ENCODE assay signal across 17 cellular contexts in the genomic region with DNA sequence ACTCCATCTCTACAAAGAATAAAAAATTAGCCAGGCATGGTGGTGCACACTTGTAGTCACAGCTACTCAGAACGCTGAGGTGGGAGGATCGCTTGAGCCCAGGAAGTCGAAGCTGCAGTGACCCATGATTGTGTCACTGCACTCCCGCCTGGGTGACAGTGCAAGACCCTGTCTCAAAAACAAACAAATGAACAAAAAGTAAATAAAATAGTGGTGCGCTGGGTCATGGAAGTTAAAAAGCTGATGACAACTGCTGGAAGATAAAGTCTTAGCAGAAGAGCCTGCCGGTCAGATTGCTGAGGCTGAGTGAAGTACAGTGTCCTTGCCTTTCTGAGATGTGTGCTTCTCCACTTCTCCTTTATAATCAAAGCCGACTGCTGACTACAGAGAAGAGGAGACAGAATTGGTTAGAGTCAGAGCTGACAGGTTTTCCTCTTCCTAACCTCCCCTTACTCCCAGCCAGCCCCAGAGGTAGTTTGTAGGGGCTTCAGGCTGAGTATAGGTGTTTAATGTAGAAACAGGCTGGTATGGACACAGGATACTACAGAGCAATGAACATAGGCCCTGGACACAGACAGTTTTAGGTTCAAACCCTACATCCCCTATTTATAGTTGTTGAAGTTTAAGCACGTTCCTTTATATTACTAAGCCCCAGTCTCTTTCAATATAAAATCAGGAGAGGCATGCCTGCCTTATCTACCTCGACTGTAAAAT. TPM values are rescaled to one million over a fixed set of nuclear protein-coding genes. Genes with fewer than 3 reads are reported as not detected.
DNase-seq lines count a peak whose midpoint lies in the region; ATAC-seq and TF ChIP-seq lines count a peak whose summit lies in the region.
"Had no signal": no experiment of that assay in that cellular context is flagged by ENCODE, and none has a peak within 500 bp of the region (broad histone marks: within the 10 kb centered on the region; RNA-seq: fewer than 3 reads in every experiment).

No MANE protein-coding gene starts in this region.

- no peak overlapping the region for H3K23ac ChIP-seq in H9 (ENCODE audit: insufficient read length, low read depth, low read length)

- H3K4me1 ChIP-seq in H9 (ENCODE audit: insufficient read depth, low read length), result peaks cover 7% of the 10 kb centered on the region; the same call in 1 of the 2 replicates
- H3K4me1 ChIP-seq in breast epithelium, result no peaks in the 10 kb centered on the region

- no peak overlapping the region for H4K8ac ChIP-seq in H9 (replicated peaks; ENCODE audit: insufficient read length, low read depth, low read length)

- intact Hi-C loops in breast epithelium (cut with DNase I; ENCODE audit: low total_unique reads), result no loop called here

- H3K27me3 Mint-ChIP-seq in activated T-cell treated with anti-CD3 and anti-CD28 coated beads, Interleukin-2, amount 50 U/mL, for 72 hours (ENCODE audit: low read depth), result no peaks in the 10 kb centered on the region
- no peaks in the 10 kb centered on the region for H3K27me3 Mint-ChIP-seq in activated T-cell treated with anti-CD3 and anti-CD28 coated beads, Interleukin-2, amount 50 U/mL, for 4 hours (ENCODE audit: low read depth)
- H3K27me3 Mint-ChIP-seq in H9 (ENCODE audit: low read depth) (no peaks in the 10 kb centered on the region), nephron progenitor cell (ENCODE audit: low read depth, poor library complexity) (peaks cover 6% of the 10 kb centered on the region)
- no peaks in the 10 kb centered on the region for H3K27me3 Mint-ChIP-seq in activated naive CD8-positive, alpha-beta T cell treated with anti-CD3 and anti-CD28 coated beads for 36 hours
- H3K27me3 Mint-ChIP-seq: CD4-positive, CD25-positive, alpha-beta regulatory T cell had no signal

- no peak overlapping the region for H3K14ac ChIP-seq in H9 (ENCODE audit: insufficient read depth, low read length)

- H4K20me1 ChIP-seq in H9 (ENCODE audit: control insufficient read depth, insufficient read depth, insufficient read length), result no peaks in the 10 kb centered on the region

- H4K5ac ChIP-seq in H9 (ENCODE audit: insufficient read length, low read depth, low read length), result no peak overlapping the region

- no peak overlapping the region for H3K9ac ChIP-seq in H9 (ENCODE audit: extremely low read depth, insufficient read length, low read length)
- H3K9ac ChIP-seq: GM23248 had no signal

- no peaks in the 10 kb centered on the region for H3K23me2 ChIP-seq in H9 (ENCODE audit: insufficient read length, low read depth, low read length, poor library complexity, severe bottlenecking)

- H3K27ac ChIP-seq in H9 (ENCODE audit: insufficient read length, low read depth, low read length), result no peak overlapping the region
- H3K27ac ChIP-seq in breast epithelium, result no peak overlapping the region
- H3K27ac ChIP-seq: GM23248 had no signal

- no CpG with 5 or more reads among the region's 9 CpGs for WGBS in H9 (ENCODE audit: extremely low coverage, insufficient read length, low lambda C conversion rate)

- no peak for TF ChIP-seq POLR2A in breast epithelium (IDR thresholded peaks at IDR 0.05)

- H2BK120ac ChIP-seq in H9 (ENCODE audit: low read depth, low read length, poor library complexity, severe bottlenecking), result no peak overlapping the region

- H3K27me3 ChIP-seq in H9 (ENCODE audit: insufficient read depth, low read length) (no peaks in the 10 kb centered on the region), breast epithelium (no peaks in the 10 kb centered on the region)

- no peak overlapping the region for H2AK5ac ChIP-seq in H9 (ENCODE audit: insufficient read length, low read length)

- no peak overlapping the region for H3T11ph ChIP-seq in H9 (ENCODE audit: low read length)

- no peaks in the 10 kb centered on the region for H3K36me3 ChIP-seq in breast epithelium

- H3K4me2 ChIP-seq in H9 (ENCODE audit: insufficient read depth, insufficient read length, low read length), result no peak overlapping the region

- no peak overlapping the region for H3K4me3 ChIP-seq in breast epithelium
- H3K4me3 ChIP-seq: GM23248 had no signal

- no peak overlapping the region for H3K4ac ChIP-seq in H9 (ENCODE audit: low read depth, low read length)

- H4K91ac ChIP-seq in H9 (ENCODE audit: insufficient read length, low read depth, low read length), result no peak overlapping the region

- no peak overlapping the region for H3K4me3 Mint-ChIP-seq in activated T-cell treated with anti-CD3 and anti-CD28 coated beads, Interleukin-2, amount 50 U/mL, for 72 hours
- H3K4me3 Mint-ChIP-seq in activated T-cell treated with anti-CD3 and anti-CD28 coated beads, Interleukin-2, amount 50 U/mL, for 4 hours, result no peak overlapping the region
- H3K4me3 Mint-ChIP-seq in H9 (no peak overlapping the region; a peak in 1 of 5 replicates), nephron progenitor cell (no peak overlapping the region)
- H3K4me3 Mint-ChIP-seq in activated naive CD8-positive, alpha-beta T cell treated with anti-CD3 and anti-CD28 coated beads for 36 hours, result no peak overlapping the region
- H3K4me3 Mint-ChIP-seq: CD4-positive, CD25-positive, alpha-beta regulatory T cell had no signal

- H3K79me2 ChIP-seq in H9 (ENCODE audit: insufficient read depth, low read length), result no peaks in the 10 kb centered on the region

- H2BK20ac ChIP-seq in H9 (ENCODE audit: low read depth, low read length, poor library complexity, severe bottlenecking), result no peak overlapping the region

- no peak for DNase-seq in activated T-cell treated with anti-CD3 and anti-CD28 coated beads, Interleukin-2, amount 50 U/mL, for 72 hours
- no peak for DNase-seq in activated T-cell treated with anti-CD3 and anti-CD28 coated beads, Interleukin-2, amount 50 U/mL, for 4 hours
- DNase-seq in H9, result no peak
- no peak for DNase-seq in activated naive CD8-positive, alpha-beta T cell treated with anti-CD3 and anti-CD28 coated beads for 36 hours
- no peak for DNase-seq in nephron progenitor cell
- DNase-seq in breast epithelium (ENCODE audit: low spot score in 2 of 2), result no peak
- DNase-seq: ACHN; CD4-positive, CD25-positive, alpha-beta regulatory T cell; DMS79 treated with DMSO at 0.1 percent for 48 hours; GM23248; NCI-H146; NCI-H2107; NCI-H446; NCI-H748 treated with DMSO at 0.1 percent for 48 hours had no signal

- no peak overlapping the region for H2BK12ac ChIP-seq in H9 (ENCODE audit: insufficient read length, low read depth, low read length)

- H3K9me3 ChIP-seq in H9 (ENCODE audit: control insufficient read depth, low read depth, low read length), result no peaks in the 10 kb centered on the region
- H3K9me3 ChIP-seq in breast epithelium, result no peaks in the 10 kb centered on the region

- H3K56ac ChIP-seq in H9 (ENCODE audit: insufficient read length, low read depth, low read length), result no peak overlapping the region

- no peak overlapping the region for H2AFZ ChIP-seq in H9 (ENCODE audit: low read length)
- H2AFZ ChIP-seq: GM23248 had no signal

- H3K4me1 Mint-ChIP-seq in activated T-cell treated with anti-CD3 and anti-CD28 coated beads, Interleukin-2, amount 50 U/mL, for 72 hours (ENCODE audit: low read depth), result peaks cover 28% of the 10 kb centered on the region
- H3K4me1 Mint-ChIP-seq in activated T-cell treated with anti-CD3 and anti-CD28 coated beads, Interleukin-2, amount 50 U/mL, for 4 hours (ENCODE audit: low read depth), result peaks cover 19% of the 10 kb centered on the region
- H3K4me1 Mint-ChIP-seq in H9 (peaks cover 31 to 36% of the 10 kb centered on the region in 2 experiments), nephron progenitor cell (peaks cover 26% of the 10 kb centered on the region)
- peaks cover 24% of the 10 kb centered on the region for H3K4me1 Mint-ChIP-seq in activated naive CD8-positive, alpha-beta T cell treated with anti-CD3 and anti-CD28 coated beads for 36 hours

- H3K36me3 Mint-ChIP-seq in activated T-cell treated with anti-CD3 and anti-CD28 coated beads, Interleukin-2, amount 50 U/mL, for 72 hours (ENCODE audit: insufficient read depth in 2 of 2), result peaks cover 12 to 47% of the 10 kb centered on the region in 2 donors
- peaks cover 50% of the 10 kb centered on the region for H3K36me3 Mint-ChIP-seq in activated T-cell treated with anti-CD3 and anti-CD28 coated beads, Interleukin-2, amount 50 U/mL, for 4 hours (ENCODE audit: insufficient read depth)
- H3K36me3 Mint-ChIP-seq in H9 (ENCODE audit: insufficient read depth in 1 of 3, low read depth in 3 of 3), result no peaks in the 10 kb centered on the region
- H3K36me3 Mint-ChIP-seq in activated naive CD8-positive, alpha-beta T cell treated with anti-CD3 and anti-CD28 coated beads for 36 hours, result peaks cover 60% of the 10 kb centered on the region
- no peaks in the 10 kb centered on the region for H3K36me3 Mint-ChIP-seq in nephron progenitor cell (ENCODE audit: low read depth)

- no peak overlapping the region for H3K18ac ChIP-seq in H9 (ENCODE audit: insufficient read length, low read depth, low read length)

- no peak overlapping the region for H2BK15ac ChIP-seq in H9 (ENCODE audit: low read depth, low read length)

- H3K79me1 ChIP-seq in H9 (ENCODE audit: insufficient read depth, low read depth, low read length, poor library complexity, severe bottlenecking), result no peaks in the 10 kb centered on the region

- no peak for TF ChIP-seq CTCF in H9 (conservative IDR thresholded peaks at IDR 0.05)
- TF ChIP-seq CTCF in nephron progenitor cell (IDR thresholded peaks at IDR 0.05), result no peak
- no peak for TF ChIP-seq CTCF in breast epithelium (IDR thresholded peaks at IDR 0.05)

- H3K27ac Mint-ChIP-seq in activated T-cell treated with anti-CD3 and anti-CD28 coated beads, Interleukin-2, amount 50 U/mL, for 72 hours, result peak overlapping the region; percentile 71
- H3K27ac Mint-ChIP-seq in H9 (peak overlapping the region; percentile 15 to 55 (median 29); a peak in 4 of 7 replicates), nephron progenitor cell (peak overlapping the region; percentile 89)
- peak overlapping the region; percentile 74 for H3K27ac Mint-ChIP-seq in activated naive CD8-positive, alpha-beta T cell treated with anti-CD3 and anti-CD28 coated beads for 36 hours

- ATAC-seq in activated T-cell treated with anti-CD3 and anti-CD28 coated beads, Interleukin-2, amount 50 U/mL, for 72 hours (replicated peaks in 1 of 2), result no peak
- ATAC-seq in activated T-cell treated with anti-CD3 and anti-CD28 coated beads, Interleukin-2, amount 50 U/mL, for 4 hours, result no peak
- ATAC-seq in HG03565 (IDR thresholded peaks at IDR 0.05; ENCODE audit: unreplicated experiment) (no peak), GM19035 (IDR thresholded peaks at IDR 0.05; ENCODE audit: unreplicated experiment) (no peak)
- ATAC-seq: Right ventricle myocardium inferior had no signal

- H2BK5ac ChIP-seq in H9 (ENCODE audit: insufficient read length, low read length), result no peak overlapping the region

- no peaks in the 10 kb centered on the region for H3K9me3 Mint-ChIP-seq in activated T-cell treated with anti-CD3 and anti-CD28 coated beads, Interleukin-2, amount 50 U/mL, for 72 hours
- no peaks in the 10 kb centered on the region for H3K9me3 Mint-ChIP-seq in activated T-cell treated with anti-CD3 and anti-CD28 coated beads, Interleukin-2, amount 50 U/mL, for 4 hours
- no peaks in the 10 kb centered on the region; a peak in 1 of 5 replicates for H3K9me3 Mint-ChIP-seq in H9
- H3K9me3 Mint-ChIP-seq in activated naive CD8-positive, alpha-beta T cell treated with anti-CD3 and anti-CD28 coated beads for 36 hours, result no peaks in the 10 kb centered on the region
- H3K9me3 Mint-ChIP-seq in nephron progenitor cell, result no peaks in the 10 kb centered on the region

RNA-seq across cellular contexts. Expression of a gene that starts 17.9 kb away (rescaled TPM):
- total RNA-seq in activated T-cell treated with anti-CD3 and anti-CD28 coated beads, Interleukin-2, amount 50 U/mL, for 72 hours, result 100 to 1,000 TPM; 236 to 259 TPM
- 100 to 1,000 TPM; 189 to 221 (median 208) TPM for total RNA-seq in activated T-cell treated with anti-CD3 and anti-CD28 coated beads, Interleukin-2, amount 50 U/mL, for 4 hours
- total RNA-seq in H9 (2021) (1.1 and 1.2 TPM in 2 replicates), breast epithelium (100 to 1,000 TPM in 1 of 3 donors, 10 to 100 TPM in 2; 37.8 to 144 (median 42.6) TPM)
- 100 to 1,000 TPM; 183 to 193 TPM for total RNA-seq in activated naive CD8-positive, alpha-beta T cell treated with anti-CD3 and anti-CD28 coated beads for 36 hours

RNA-seq across cellular contexts. Expression of a gene that starts 49.6 kb away (rescaled TPM):
- not detected for total RNA-seq in activated T-cell treated with anti-CD3 and anti-CD28 coated beads, Interleukin-2, amount 50 U/mL, for 72 hours
- not detected for total RNA-seq in activated T-cell treated with anti-CD3 and anti-CD28 coated beads, Interleukin-2, amount 50 U/mL, for 4 hours
- total RNA-seq in H9 (2021) (0.04 and 0.15 TPM in 2 replicates), breast epithelium (not detected)
- not detected for total RNA-seq in activated naive CD8-positive, alpha-beta T cell treated with anti-CD3 and anti-CD28 coated beads for 36 hours
- total RNA-seq: CD4-positive, CD25-positive, alpha-beta regulatory T cell; GM23248 had no signal

Comparison
In these comparisons a context has a peak if more than half of its experiments do, and no peak if none do; other contexts are left out.
1. H3K27ac Mint-ChIP-seq: peak in every context shown above with its lines; median percentile 89 in nephron progenitor cell; 74 in activated naive CD8-positive, alpha-beta T cell treated with anti-CD3 and anti-CD28 coated beads for 36 hours; 71 in activated T-cell treated with anti-CD3 and anti-CD28 coated beads, Interleukin-2, amount 50 U/mL, for 72 hours; 29 in H9.
2. RNA of a gene that starts 17.9 kb away (total RNA-seq): 236 to 259 TPM in activated T-cell treated with anti-CD3 and anti-CD28 coated beads, Interleukin-2, amount 50 U/mL, for 72 hours, 189 to 221 TPM in activated T-cell treated with anti-CD3 and anti-CD28 coated beads, Interleukin-2, amount 50 U/mL, for 4 hours, 183 to 193 TPM in activated naive CD8-positive, alpha-beta T cell treated with anti-CD3 and anti-CD28 coated beads for 36 hours and 37.8 to 144 TPM in breast epithelium; 1.1 to 1.2 TPM in H9; every median in the first group is over 10 times any median in the second.